ENCODE assay signal across 8 cellular contexts in genomic region chr1:31715097-31715872, GRCh38. TPM values are rescaled to one million over a fixed set of nuclear protein-coding genes. Genes with fewer than 3 reads are reported as not detected.
DNase-seq lines count a peak whose midpoint lies in the region; ATAC-seq and TF ChIP-seq lines count a peak whose summit lies in the region.

No MANE protein-coding gene starts in this region.

- intact Hi-C loops in testis (cut with DNase I; ENCODE audit: low total_unique reads), result no loop called here

- H3K36me3 ChIP-seq in ACC112 (ENCODE audit: insufficient read depth, low read length), result no peaks in the 10 kb centered on the region
- H3K36me3 ChIP-seq in muscle layer of colon (ENCODE audit: insufficient read depth, low read length), result no peaks in the 10 kb centered on the region
- no peaks in the 10 kb centered on the region for H3K36me3 ChIP-seq in testis (ENCODE audit: low read depth, missing control alignments)

- peak; percentile 54 for ATAC-seq in GM18498 (IDR thresholded peaks at IDR 0.05; ENCODE audit: unreplicated experiment)
- no peak for ATAC-seq in GM19035 (IDR thresholded peaks at IDR 0.05; ENCODE audit: unreplicated experiment)

- H3K4me1 ChIP-seq in ACC112 (ENCODE audit: control insufficient read depth, insufficient read depth, low read length, unreplicated experiment) (peaks cover 35% of the 10 kb centered on the region), muscle layer of colon (ENCODE audit: insufficient read depth, low read length) (peaks cover 34% of the 10 kb centered on the region), testis (peaks cover 24% of the 10 kb centered on the region)

- DNase-seq in NCI-H2029 treated with DMSO at 0.1 percent for 48 hours (lab: John Stamatoyannopoulos, UW) (peak; percentile 42), activated T-cell treated with anti-CD3 and anti-CD28 coated beads for 48 hours (ENCODE audit: low read depth) (peak; percentile 45), fibroblast of peridontal ligament (ENCODE audit: extremely low read depth) (peak; percentile 87), testis (peak; percentile 96)

- peak; percentile 73 to 83 (median 81) for TF ChIP-seq CTCF in testis (IDR thresholded peaks at IDR 0.05)

- H2AFZ ChIP-seq in ACC112 (ENCODE audit: low read length, unreplicated experiment), result peak overlapping the region; percentile 91

- no peaks in the 10 kb centered on the region for H3K79me2 ChIP-seq in ACC112 (ENCODE audit: control insufficient read depth, insufficient read depth, low read length, unreplicated experiment)

- no peaks in the 10 kb centered on the region for H3K9me3 ChIP-seq in muscle layer of colon (ENCODE audit: low read length)
- no peaks in the 10 kb centered on the region for H3K9me3 ChIP-seq in testis

- H3K4me3 ChIP-seq in ACC112 (ENCODE audit: low read depth, low read length) (peak overlapping the region; percentile 73), muscle layer of colon (ENCODE audit: low read depth in 1 of 2, low read length in 2 of 2) (peak overlapping the region; percentile 29 to 51), testis (peak overlapping the region; percentile 24 to 47)

- peak overlapping the region; percentile 32 for H3K9ac ChIP-seq in muscle layer of colon (ENCODE audit: low read length)

- no peak for TF ChIP-seq POLR2A in testis (IDR thresholded peaks at IDR 0.05)

- WGBS in testis, 2 donors, result 0 to 1% methylated on average over 28 to 43 of the region's 43 CpGs

- peak overlapping the region; percentile 81 for H3K27ac ChIP-seq in ACC112 (ENCODE audit: low read depth, low read length)
- peak overlapping the region; percentile 95 for H3K27ac ChIP-seq in muscle layer of colon (ENCODE audit: low read depth, low read length)
- H3K27ac ChIP-seq in testis, result peak overlapping the region; percentile 56 to 93

- H3K27me3 ChIP-seq in ACC112 (ENCODE audit: insufficient read depth, low read length) (no peaks in the 10 kb centered on the region; the same call in 1 of the 2 replicates), muscle layer of colon (ENCODE audit: control insufficient read depth in 1 of 2, insufficient read depth in 2 of 2, low read length in 2 of 2) (no peaks in the 10 kb centered on the region), testis (no peaks in the 10 kb centered on the region)

RNA-seq across cellular contexts. Expression of gene COL16A1, which starts 11.5 kb away (rescaled TPM):
- total RNA-seq in testis, result 100 to 1,000 TPM; 101 to 120 TPM
- 96.4 TPM for polyA plus RNA-seq in testis (ENCODE audit: insufficient read depth, low read depth, low replicate concordance)

RNA-seq across cellular contexts. Expression of gene ADGRB2, which starts 48.9 kb away (rescaled TPM):
- total RNA-seq in testis, result 10 to 100 TPM; 15.7 to 18.0 TPM
- polyA plus RNA-seq in testis (ENCODE audit: insufficient read depth, low read depth, low replicate concordance), result 11.8 TPM

Comparison
In these comparisons a context has a peak if more than half of its experiments do, and no peak if none do; other contexts are left out.
1. DNase-seq: peak in every context shown above with its lines; median percentile 96 in testis; 87 in fibroblast of peridontal ligament; 45 in activated T-cell treated with anti-CD3 and anti-CD28 coated beads for 48 hours; 42 in NCI-H2029 treated with DMSO at 0.1 percent for 48 hours.